ENCODE assay signal across 15 cellular contexts in genomic region chr10:62620491-62620890, GRCh38.
A peak's percentile ranks its signal among the peaks of the same experiment; 100 is the strongest.
DNase-seq lines count a peak whose midpoint lies in the region; ATAC-seq and TF ChIP-seq lines count a peak whose summit lies in the region.
"Had no signal": no experiment of that assay in that cellular context is flagged by ENCODE, and none has a peak within 500 bp of the region (broad histone marks: within the 10 kb centered on the region; RNA-seq: fewer than 3 reads in every experiment).

No MANE protein-coding gene starts in this region.

- no peaks in the 10 kb centered on the region for H3K36me3 Mint-ChIP-seq in activated T-helper 1 cell treated with anti-CD3 and anti-CD28 coated beads, Interleukin-12 subunit alpha, Interleukin-12 subunit beta, Interleukin-2, Interleukin-4 antibody, amounts not matched to agents 30 ng/mL and 10 ng/mL and 1 ng/mL, durations not matched to agents 14 hours and 24 hours and 36 hours (ENCODE audit: low read depth)
- no peaks in the 10 kb centered on the region for H3K36me3 Mint-ChIP-seq in naive B cell
- H3K36me3 Mint-ChIP-seq: CD4-positive, CD25-positive, alpha-beta regulatory T cell had no signal

- H3K4me1 Mint-ChIP-seq in activated T-helper 1 cell treated with anti-CD3 and anti-CD28 coated beads, Interleukin-12 subunit alpha, Interleukin-12 subunit beta, Interleukin-2, Interleukin-4 antibody, amounts not matched to agents 30 ng/mL and 10 ng/mL and 1 ng/mL, durations not matched to agents 14 hours and 24 hours and 36 hours (ENCODE audit: low read depth): peaks cover 48% of the 10 kb centered on the region
- peaks cover 13 to 37% (median 30%) of the 10 kb centered on the region in 3 donors for H3K4me1 Mint-ChIP-seq in naive B cell

- peaks cover 10% of the 10 kb centered on the region for H3K27me3 Mint-ChIP-seq in activated T-helper 1 cell treated with anti-CD3 and anti-CD28 coated beads, Interleukin-12 subunit alpha, Interleukin-12 subunit beta, Interleukin-2, Interleukin-4 antibody, amounts not matched to agents 30 ng/mL and 10 ng/mL and 1 ng/mL, durations not matched to agents 14 hours and 24 hours and 36 hours (ENCODE audit: insufficient read depth)
- H3K27me3 Mint-ChIP-seq in naive B cell: no peaks in the 10 kb centered on the region
- H3K27me3 Mint-ChIP-seq: CD4-positive, CD25-positive, alpha-beta regulatory T cell had no signal

- H3K27ac Mint-ChIP-seq in activated T-helper 1 cell treated with anti-CD3 and anti-CD28 coated beads, Interleukin-12 subunit alpha, Interleukin-12 subunit beta, Interleukin-2, Interleukin-4 antibody, amounts not matched to agents 30 ng/mL and 10 ng/mL and 1 ng/mL, durations not matched to agents 14 hours and 24 hours and 36 hours: peak overlapping the region; percentile 68
- peak overlapping the region in 1 of 6 donors; percentile 2 for H3K27ac Mint-ChIP-seq in naive B cell
- H3K27ac Mint-ChIP-seq: CD4-positive, CD25-positive, alpha-beta regulatory T cell had no signal

- no peaks in the 10 kb centered on the region for H3K9me3 Mint-ChIP-seq in activated T-helper 1 cell treated with anti-CD3 and anti-CD28 coated beads, Interleukin-12 subunit alpha, Interleukin-12 subunit beta, Interleukin-2, Interleukin-4 antibody, amounts not matched to agents 30 ng/mL and 10 ng/mL and 1 ng/mL, durations not matched to agents 14 hours and 24 hours and 36 hours
- no peaks in the 10 kb centered on the region for H3K9me3 Mint-ChIP-seq in naive B cell
- H3K9me3 Mint-ChIP-seq: CD4-positive, CD25-positive, alpha-beta regulatory T cell had no signal

- H3K4me3 Mint-ChIP-seq in activated T-helper 1 cell treated with anti-CD3 and anti-CD28 coated beads, Interleukin-12 subunit alpha, Interleukin-12 subunit beta, Interleukin-2, Interleukin-4 antibody, amounts not matched to agents 30 ng/mL and 10 ng/mL and 1 ng/mL, durations not matched to agents 14 hours and 24 hours and 36 hours: no peak overlapping the region
- no peak overlapping the region for H3K4me3 Mint-ChIP-seq in naive B cell
- H3K4me3 Mint-ChIP-seq: CD4-positive, CD25-positive, alpha-beta regulatory T cell had no signal

- H3K27me3 ChIP-seq in brain microvascular endothelial cell (replicated peaks): no peaks in the 10 kb centered on the region
- H3K27me3 ChIP-seq: breast epithelium, sigmoid colon had no signal

- peak; percentile 66 to 73 for ATAC-seq in naive B cell (ENCODE audit: low read depth in 2 of 2)

- H3K36me3 ChIP-seq in brain microvascular endothelial cell (replicated peaks): no peaks in the 10 kb centered on the region
- H3K36me3 ChIP-seq: breast epithelium, sigmoid colon had no signal

- no peak overlapping the region for H3K4me3 ChIP-seq in brain microvascular endothelial cell (ENCODE audit: low read depth, low read length)
- H3K4me3 ChIP-seq: breast epithelium, GM23248, sigmoid colon had no signal

- TF ChIP-seq CTCF in brain microvascular endothelial cell (IDR thresholded peaks at IDR 0.05; ENCODE audit: low read depth, low read length, missing control alignments): no peak

- in situ Hi-C loops in KBM-7 (cut with MboI; ENCODE audit: low pct_unique_long_range_greater_than_20kb, low sequenced_read_pairs): no loop called here
- in situ Hi-C loops in brain microvascular endothelial cell (cut with HindIII; ENCODE audit: low pct_ligation_motif_present, low sequenced_read_pairs): loop anchor here (25.0 kb wide), 1 partner anchor 192 kb away; the partner anchor contains the start of genes ADO and EGR2

- H3K27ac ChIP-seq in brain microvascular endothelial cell: no peak overlapping the region
- H3K27ac ChIP-seq: breast epithelium, GM23248, sigmoid colon had no signal

- intact Hi-C loops in activated T-helper 1 cell treated with anti-CD3 and anti-CD28 coated beads, Interleukin-12 subunit alpha, Interleukin-12 subunit beta, Interleukin-2, Interleukin-4 antibody, amounts not matched to agents 30 ng/mL and 10 ng/mL and 1 ng/mL, durations not matched to agents 14 hours and 24 hours and 36 hours (cut with micrococcal nuclease): no loop called here

- DNase-seq in CD1c-positive myeloid dendritic cell (ENCODE audit: extremely low spot score): peak; percentile 92
- DNase-seq in KBM-7: peak; percentile 61
- DNase-seq in activated T-helper 1 cell treated with anti-CD3 and anti-CD28 coated beads, Interleukin-12 subunit alpha, Interleukin-12 subunit beta, Interleukin-2, Interleukin-4 antibody, amounts not matched to agents 30 ng/mL and 10 ng/mL and 1 ng/mL, durations not matched to agents 14 hours and 24 hours and 36 hours (ENCODE audit: low spot score): no peak
- DNase-seq in naive B cell: no peak
- no peak for DNase-seq in NCI-H2081 treated with DMSO at 0.1 percent for 48 hours (lab: John Stamatoyannopoulos, UW)
- DNase-seq in KG1 (lab: John Stamatoyannopoulos, UW): no peak
- no peak for DNase-seq in brain microvascular endothelial cell
- DNase-seq in GDM1 (lab: John Stamatoyannopoulos, UW): no peak
- DNase-seq: activated effector memory CD4-positive, alpha-beta T cell treated with anti-CD3 and anti-CD28 coated beads, Interleukin-2, amount 50 U/mL, for 16 hours; CD4-positive, CD25-positive, alpha-beta regulatory T cell; GM23248; kidney glomerular epithelial cell; NCI-H2107; sigmoid colon had no signal

Comparison
In these comparisons a context has a peak if more than half of its experiments do, and no peak if none do; other contexts are left out.
1. DNase-seq: peak in CD1c-positive myeloid dendritic cell (single experiment) and KBM-7 (single experiment); none in activated T-helper 1 cell treated with anti-CD3 and anti-CD28 coated beads, Interleukin-12 subunit alpha, Interleukin-12 subunit beta, Interleukin-2, Interleukin-4 antibody, amounts not matched to agents 30 ng/mL and 10 ng/mL and 1 ng/mL, durations not matched to agents 14 hours and 24 hours and 36 hours (single experiment), naive B cell (single experiment), NCI-H2081 treated with DMSO at 0.1 percent for 48 hours (single experiment), KG1 (single experiment), brain microvascular endothelial cell (single experiment) and GDM1 (single experiment).